ENCODE assay signal across 9 cellular contexts in genomic region chr1:244445320-244446181, GRCh38. TPM values are rescaled to one million over a fixed set of nuclear protein-coding genes. Genes with fewer than 3 reads are reported as not detected.
DNase-seq lines count a peak whose midpoint lies in the region; ATAC-seq, FAIRE-seq and TF ChIP-seq lines count a peak whose summit lies in the region.
"Had no signal": no experiment of that assay in that cellular context is flagged by ENCODE, and none has a peak within 500 bp of the region (broad histone marks: within the 10 kb centered on the region; RNA-seq: fewer than 3 reads in every experiment).

No MANE protein-coding gene starts in this region.

- no peak for FAIRE-seq in astrocyte (lab: Jason Lieb, UNC)

- peak overlapping the region; percentile 55 for H3K4me2 ChIP-seq in astrocyte (ENCODE audit: low read length)

- intact Hi-C loops in lower lobe of right lung (cut with DNase I) (no loop called here), tibial artery (cut with DNase I; ENCODE audit: low total_unique reads) (no loop called here)

- H3K9me3 ChIP-seq in astrocyte (ENCODE audit: insufficient read depth, low read depth, low read length), result no peaks in the 10 kb centered on the region
- H3K9me3 ChIP-seq in lower lobe of right lung, result no peaks in the 10 kb centered on the region
- no peaks in the 10 kb centered on the region for H3K9me3 ChIP-seq in tibial artery

- H3K27me3 Mint-ChIP-seq in activated T-cell treated with anti-CD3 and anti-CD28 coated beads, Interleukin-2, amount 50 U/mL, for 72 hours (ENCODE audit: low read depth), result no peaks in the 10 kb centered on the region
- no peaks in the 10 kb centered on the region for H3K27me3 Mint-ChIP-seq in astrocyte (ENCODE audit: low read depth, unreplicated experiment)

- no peak for DNase-seq in activated T-cell treated with anti-CD3 and anti-CD28 coated beads, Interleukin-2, amount 50 U/mL, for 72 hours
- no peak for DNase-seq in activated T-cell treated with anti-CD3 and anti-CD28 coated beads, Interleukin-2, amount 50 U/mL, for 1 hour
- DNase-seq in astrocyte (ENCODE audit: low read depth), result peak; percentile 32
- DNase-seq in lower lobe of right lung, result no peak
- no peak for DNase-seq in tibial artery
- DNase-seq in GOT3 (lab: John Stamatoyannopoulos, UW), result no peak
- DNase-seq: dermis blood vessel endothelial cell had no signal

- H3K36me3 Mint-ChIP-seq in activated T-cell treated with anti-CD3 and anti-CD28 coated beads, Interleukin-2, amount 50 U/mL, for 72 hours (ENCODE audit: insufficient read depth in 2 of 2), result peaks cover 8 to 23% of the 10 kb centered on the region in 2 donors
- no peaks in the 10 kb centered on the region for H3K36me3 Mint-ChIP-seq in astrocyte (ENCODE audit: low read depth, unreplicated experiment)

- H3K36me3 ChIP-seq in astrocyte (ENCODE audit: insufficient read depth, low read length) (peaks cover 3% of the 10 kb centered on the region), lower lobe of right lung (no peaks in the 10 kb centered on the region), tibial artery (no peaks in the 10 kb centered on the region)

- no peaks in the 10 kb centered on the region for H3K9me3 Mint-ChIP-seq in activated T-cell treated with anti-CD3 and anti-CD28 coated beads, Interleukin-2, amount 50 U/mL, for 72 hours
- no peaks in the 10 kb centered on the region for H3K9me3 Mint-ChIP-seq in astrocyte (ENCODE audit: unreplicated experiment)

- H3K27ac ChIP-seq in astrocyte (ENCODE audit: low read depth, low read length) (peak overlapping the region; percentile 2), lower lobe of right lung (peak overlapping the region; percentile 27), tibial artery (peak overlapping the region; percentile 29 to 55)

- peak overlapping the region in 1 of 2 donors; percentile 55 for H3K4me3 Mint-ChIP-seq in activated T-cell treated with anti-CD3 and anti-CD28 coated beads, Interleukin-2, amount 50 U/mL, for 72 hours
- no peak overlapping the region for H3K4me3 Mint-ChIP-seq in astrocyte (ENCODE audit: unreplicated experiment)

- H3K79me2 ChIP-seq in astrocyte (ENCODE audit: insufficient read depth, low read length), result peaks cover 94% of the 10 kb centered on the region

- peaks cover 69% of the 10 kb centered on the region for H3K4me1 Mint-ChIP-seq in activated T-cell treated with anti-CD3 and anti-CD28 coated beads, Interleukin-2, amount 50 U/mL, for 72 hours (ENCODE audit: low read depth)
- H3K4me1 Mint-ChIP-seq in astrocyte (ENCODE audit: low read depth, unreplicated experiment), result peaks cover 44% of the 10 kb centered on the region

- no peak overlapping the region for H2AFZ ChIP-seq in astrocyte (ENCODE audit: low read depth, low read length)

- H3K4me1 ChIP-seq in astrocyte (ENCODE audit: insufficient read depth, low read length) (peaks cover 32% of the 10 kb centered on the region), lower lobe of right lung (peaks cover 56% of the 10 kb centered on the region), tibial artery (peaks cover 0 to 72% (median 38%) of the 10 kb centered on the region in 4 donors)

- TF ChIP-seq CTCF in astrocyte (IDR thresholded peaks at IDR 0.05; ENCODE audit: insufficient read depth, low read depth, low read length), result no peak
- TF ChIP-seq CTCF in lower lobe of right lung (IDR thresholded peaks at IDR 0.05), result no peak
- TF ChIP-seq CTCF in tibial artery (IDR thresholded peaks at IDR 0.05), result no peak

- H3K27ac Mint-ChIP-seq in activated T-cell treated with anti-CD3 and anti-CD28 coated beads, Interleukin-2, amount 50 U/mL, for 72 hours, result peak overlapping the region; percentile 95
- peak overlapping the region; percentile 77 for H3K27ac Mint-ChIP-seq in astrocyte (ENCODE audit: unreplicated experiment)

- H3K4me3 ChIP-seq in astrocyte (ENCODE audit: insufficient read depth, low read depth, low read length) (no peak overlapping the region), lower lobe of right lung (no peak overlapping the region), tibial artery (no peak overlapping the region)

- peak overlapping the region; percentile 17 for H3K9ac ChIP-seq in astrocyte (ENCODE audit: low read length)

- H3K27me3 ChIP-seq in astrocyte (ENCODE audit: insufficient read depth, low read length), result no peaks in the 10 kb centered on the region
- no peaks in the 10 kb centered on the region for H3K27me3 ChIP-seq in lower lobe of right lung (ENCODE audit: low read depth)
- no peaks in the 10 kb centered on the region for H3K27me3 ChIP-seq in tibial artery

- H4K20me1 ChIP-seq in astrocyte (ENCODE audit: insufficient read depth, low read length), result peaks cover 30% of the 10 kb centered on the region

- no peak for ATAC-seq in activated T-cell treated with anti-CD3 and anti-CD28 coated beads, Interleukin-2, amount 50 U/mL, for 72 hours (replicated peaks in 1 of 2)
- ATAC-seq in lower lobe of right lung (no peak), HG02885 (IDR thresholded peaks at IDR 0.05; ENCODE audit: poor library complexity, unreplicated experiment) (no peak), GM21423 (IDR thresholded peaks at IDR 0.05; ENCODE audit: unreplicated experiment) (no peak)

RNA-seq across cellular contexts. Expression of gene ADSS2, which starts 6.2 kb away (rescaled TPM):
- 10 to 100 TPM; 46.5 to 51.1 TPM for total RNA-seq in activated T-cell treated with anti-CD3 and anti-CD28 coated beads, Interleukin-2, amount 50 U/mL, for 72 hours
- total RNA-seq in astrocyte (53.9 and 54.4 TPM in 2 replicates), lower lobe of right lung (38.5 TPM)

RNA-seq across cellular contexts. Expression of gene CATSPERE, which starts 15.5 kb away (rescaled TPM):
- total RNA-seq in activated T-cell treated with anti-CD3 and anti-CD28 coated beads, Interleukin-2, amount 50 U/mL, for 72 hours, result under 1 TPM; 0.38 to 0.83 TPM
- total RNA-seq in astrocyte (1.1 TPM in 2 replicates), lower lobe of right lung (1.7 TPM)
